30 cellular contexts compared by ENCODE assay signal in genomic region chr1:57784356-57784755, GRCh38.
"Had no signal": no experiment of that assay in that cellular context is flagged by ENCODE, and none has a peak within 500 bp of the region (broad histone marks: within the 10 kb centered on the region; RNA-seq: fewer than 3 reads in every experiment).

No MANE protein-coding gene starts in this region.

- H3K36me3 Mint-ChIP-seq: naive thymus-derived CD8-positive, alpha-beta T cell; natural killer cell treated with Interleukin-12 subunit alpha and Interleukin-12 subunit beta and Interleukin-15 and Interleukin-18, amount 100 ng/mL, for 72 hours; neural progenitor cell; stimulated activated effector memory CD8-positive, alpha-beta T cell treated with anti-CD3 and anti-CD28 coated beads, Interleukin-12 subunit alpha, Interleukin-12 subunit beta, amount 100 ng/mL, for 72 hours; stimulated activated naive B cell treated with anti-CD40 and anti-IgM and Interleukin-4, amounts not matched to agents 10 μg/mL and 1 μg/mL and 100 μg/mL, for 72 hours had no signal

- H3K9ac ChIP-seq: neural progenitor cell, parathyroid adenoma had no signal

- H3K4me1 Mint-ChIP-seq: naive thymus-derived CD8-positive, alpha-beta T cell; stimulated activated effector memory CD8-positive, alpha-beta T cell treated with anti-CD3 and anti-CD28 coated beads, Interleukin-12 subunit alpha, Interleukin-12 subunit beta, amount 100 ng/mL, for 72 hours had no signal

- H3K27me3 Mint-ChIP-seq: progenitor cell of endocrine pancreas; stimulated activated naive B cell treated with anti-CD40 and anti-IgM and Interleukin-4, amounts not matched to agents 10 μg/mL and 1 μg/mL and 100 μg/mL, for 72 hours had no signal

- DNase-seq: naive thymus-derived CD8-positive, alpha-beta T cell; nephron progenitor cell; occipital lobe; ovary; posterior cingulate gyrus; psoas muscle; right cardiac atrium; right lobe of liver; sigmoid colon; small intestine; stimulated activated CD4-positive, alpha-beta T cell treated with anti-CD3 and anti-CD28 coated beads, Interleukin-15, amount 100 ng/mL, for 24 hours; stimulated activated CD4-positive, alpha-beta T cell treated with anti-CD3 and anti-CD28 coated beads, Interleukin-2, amount 100 ng/mL, for 24 hours; stimulated activated CD4-positive, alpha-beta T cell treated with anti-CD3 and anti-CD28 coated beads, Interleukin-2, amount 100 ng/mL, for 48 hours; stimulated activated CD4-positive, alpha-beta T cell treated with anti-CD3 and anti-CD28 coated beads, Interleukin-4, amount 100 ng/mL, for 24 hours; stimulated activated naive B cell treated with anti-CD40 and anti-IgM and Interleukin-4, amounts not matched to agents 10 μg/mL and 1 μg/mL and 100 μg/mL, for 72 hours; stimulated activated naive CD4-positive, alpha-beta T cell treated with Interleukin-2 at 50 U/mL for 16 hours; stomach; thyroid gland; trophoblast cell; upper lobe of left lung had no signal

- H3K27ac Mint-ChIP-seq: naive thymus-derived CD8-positive, alpha-beta T cell; natural killer cell treated with Interleukin-12 subunit alpha and Interleukin-12 subunit beta and Interleukin-15 and Interleukin-18, amount 100 ng/mL, for 72 hours; nephron progenitor cell; neural progenitor cell; progenitor cell of endocrine pancreas; stimulated activated effector memory CD8-positive, alpha-beta T cell treated with anti-CD3 and anti-CD28 coated beads, Interleukin-12 subunit alpha, Interleukin-12 subunit beta, amount 100 ng/mL, for 72 hours; stimulated activated naive B cell treated with anti-CD40 and anti-IgM and Interleukin-4, amounts not matched to agents 10 μg/mL and 1 μg/mL and 100 μg/mL, for 72 hours; stimulated activated naive CD8-positive, alpha-beta T cell treated with anti-CD3 and anti-CD28 coated beads, Interleukin-15, Interleukin-2, amounts not matched to agents 100 ng/mL and 50 ng/mL, for 24 hours had no signal

- H3K27me3 ChIP-seq: neural progenitor cell, ovary, right lobe of liver, sigmoid colon, stomach, thyroid gland, tibial nerve, upper lobe of left lung, vagina had no signal

- H3K4me3 Mint-ChIP-seq: naive thymus-derived CD8-positive, alpha-beta T cell; natural killer cell treated with Interleukin-12 subunit alpha and Interleukin-12 subunit beta and Interleukin-15 and Interleukin-18, amount 100 ng/mL, for 72 hours; nephron progenitor cell; neural progenitor cell; stimulated activated effector memory CD8-positive, alpha-beta T cell treated with anti-CD3 and anti-CD28 coated beads, Interleukin-12 subunit alpha, Interleukin-12 subunit beta, amount 100 ng/mL, for 72 hours; stimulated activated naive B cell treated with anti-CD40 and anti-IgM and Interleukin-4, amounts not matched to agents 10 μg/mL and 1 μg/mL and 100 μg/mL, for 72 hours; stimulated activated naive CD8-positive, alpha-beta T cell treated with anti-CD3 and anti-CD28 coated beads, Interleukin-15, Interleukin-2, amounts not matched to agents 100 ng/mL and 50 ng/mL, for 24 hours had no signal

- H3K4me1 ChIP-seq: neural progenitor cell, parathyroid adenoma, psoas muscle, right lobe of liver, sigmoid colon, stomach, thyroid gland, tibial nerve, upper lobe of left lung, vagina had no signal

- H3K36me3 ChIP-seq: neural progenitor cell, ovary, right lobe of liver, sigmoid colon, stomach, thoracic aorta, thyroid gland, tibial nerve, upper lobe of left lung, vagina had no signal

- H3K4me3 ChIP-seq: neural progenitor cell, ovary, psoas muscle, right lobe of liver, sigmoid colon, stomach, thoracic aorta, thyroid gland, tibial nerve, upper lobe of left lung, vagina had no signal

- H3K4me2 ChIP-seq: neural progenitor cell had no signal

- FAIRE-seq: small intestine, urothelium cell line had no signal

- H3K9me3 Mint-ChIP-seq: natural killer cell treated with Interleukin-12 subunit alpha and Interleukin-12 subunit beta and Interleukin-15 and Interleukin-18, amount 100 ng/mL, for 72 hours; nephron progenitor cell; neural progenitor cell; stimulated activated effector memory CD8-positive, alpha-beta T cell treated with anti-CD3 and anti-CD28 coated beads, Interleukin-12 subunit alpha, Interleukin-12 subunit beta, amount 100 ng/mL, for 72 hours; stimulated activated naive CD8-positive, alpha-beta T cell treated with anti-CD3 and anti-CD28 coated beads, Interleukin-15, Interleukin-2, amounts not matched to agents 100 ng/mL and 50 ng/mL, for 24 hours had no signal

- H3K9me3 ChIP-seq: ovary, psoas muscle, right lobe of liver, sigmoid colon, stomach, thoracic aorta, thyroid gland, tibial nerve, upper lobe of left lung, vagina had no signal

- H3K27ac ChIP-seq: neural progenitor cell, ovary, parathyroid adenoma, psoas muscle, right lobe of liver, sigmoid colon, stomach, thoracic aorta, thyroid gland, tibial nerve, upper lobe of left lung, vagina had no signal

- ATAC-seq: naive thymus-derived CD8-positive, alpha-beta T cell; natural killer cell treated with Interleukin-12 subunit alpha and Interleukin-12 subunit beta and Interleukin-15 and Interleukin-18, amount 100 ng/mL, for 72 hours; psoas muscle; right cardiac atrium; right lobe of liver; stimulated activated effector memory CD8-positive, alpha-beta T cell treated with anti-CD3 and anti-CD28 coated beads, Interleukin-12 subunit alpha, Interleukin-12 subunit beta, amount 100 ng/mL, for 72 hours; stimulated activated naive B cell treated with anti-CD40 and anti-IgM and Interleukin-4, amounts not matched to agents 10 μg/mL and 1 μg/mL and 100 μg/mL, for 72 hours had no signal

- H2AFZ ChIP-seq: neural progenitor cell, parathyroid adenoma had no signal

- H3K79me2 ChIP-seq: parathyroid adenoma had no signal
